In the genomic region with DNA sequence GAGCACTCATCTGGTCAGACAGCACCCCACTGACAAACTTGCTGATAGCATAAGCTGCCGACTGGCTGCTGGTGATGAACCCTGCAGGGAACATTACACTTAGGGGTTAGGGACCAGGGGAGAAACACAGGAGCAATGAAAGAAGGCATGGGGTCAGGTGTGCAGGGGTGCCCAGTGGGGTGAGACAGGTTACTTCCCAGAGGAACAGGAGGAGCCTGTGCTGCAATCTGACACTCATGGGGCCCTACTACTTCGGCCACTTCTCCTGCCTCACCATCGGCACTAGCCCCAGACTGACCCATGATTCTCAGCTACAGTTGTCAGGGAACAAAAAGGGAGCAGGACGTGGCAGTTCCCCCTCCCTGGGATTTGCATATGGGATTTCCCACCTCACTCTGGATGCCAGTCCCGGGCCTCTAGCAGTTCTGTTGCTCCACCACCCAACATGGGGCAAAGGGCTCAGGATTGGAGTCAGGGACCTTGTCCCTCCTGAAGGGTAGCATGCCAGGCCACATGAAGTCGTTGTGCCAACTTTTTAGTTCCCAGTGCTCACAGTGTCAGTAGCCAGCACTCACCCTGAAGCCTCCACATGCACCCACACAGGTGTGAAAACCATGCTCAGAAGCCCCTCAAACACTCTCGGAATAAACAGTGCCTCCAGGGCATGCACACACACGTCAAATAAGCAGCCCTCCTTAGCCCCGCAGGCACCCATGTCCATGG, we compare ENCODE assay signal across 11 cellular contexts. TPM values are rescaled to one million over a fixed set of nuclear protein-coding genes. Genes with fewer than 3 reads are reported as not detected.
A peak's percentile ranks its signal among the peaks of the same experiment; 100 is the strongest.
DNase-seq lines count a peak whose midpoint lies in the region; FAIRE-seq and TF ChIP-seq lines count a peak whose summit lies in the region.
"Had no signal": no experiment of that assay in that cellular context is flagged by ENCODE, and none has a peak within 500 bp of the region (broad histone marks: within the 10 kb centered on the region; RNA-seq: fewer than 3 reads in every experiment).

No MANE protein-coding gene starts in this region.

- H3K4me3 Mint-ChIP-seq in activated naive CD4-positive, alpha-beta T cell treated with anti-CD3 and anti-CD28 coated beads, Interleukin-2, amount 10 ng/mL, durations not matched to agents 7 days and 5 days: peak overlapping the region; percentile 63
- H3K4me3 Mint-ChIP-seq in activated naive CD4-positive, alpha-beta T cell treated with anti-CD3 and anti-CD28 coated beads for 36 hours: no peak overlapping the region
- peak overlapping the region; percentile 75 for H3K4me3 Mint-ChIP-seq in astrocyte (ENCODE audit: unreplicated experiment)

- H4K91ac ChIP-seq in mesenchymal stem cell (ENCODE audit: low read length): no peak overlapping the region

- CTCF ChIA-PET in activated naive CD4-positive, alpha-beta T cell treated with anti-CD3 and anti-CD28 coated beads, Interleukin-2, amount 10 ng/mL, durations not matched to agents 7 days and 5 days (lab: Charles Lee): interaction anchor here (1.2 to 1.5 kb wide), 2 partner anchors 9 to 20 kb away, joined by 3 read pairs; no protein-coding TSS in a partner anchor
- CTCF ChIA-PET in activated naive CD4-positive, alpha-beta T cell treated with anti-CD3 and anti-CD28 coated beads for 36 hours (lab: Charles Lee): no interaction called here

- H2AK5ac ChIP-seq in mesenchymal stem cell (ENCODE audit: low read length, severe bottlenecking): peak overlapping the region; percentile 98

- peak overlapping the region in 1 of 2 experiments; percentile 60 for H3K23ac ChIP-seq in mesenchymal stem cell (ENCODE audit: low read length in 2 of 2)

- H4K20me1 ChIP-seq in astrocyte (ENCODE audit: insufficient read depth, low read length): peaks cover 17% of the 10 kb centered on the region

- TF ChIP-seq EP300 in tibial nerve (IDR thresholded peaks at IDR 0.05): no peak

- FAIRE-seq in astrocyte (lab: Jason Lieb, UNC): no peak
- FAIRE-seq: islet of Langerhans had no signal

- TF ChIP-seq CTCF in astrocyte (IDR thresholded peaks at IDR 0.05; ENCODE audit: insufficient read depth, low read depth, low read length): no peak
- TF ChIP-seq CTCF in tibial nerve (IDR thresholded peaks at IDR 0.05): no peak

- no peak for TF ChIP-seq POLR2A in tibial nerve (IDR thresholded peaks at IDR 0.05)

- H4K8ac ChIP-seq in mesenchymal stem cell (ENCODE audit: low read length): no peak overlapping the region

- peak overlapping the region in 1 of 2 experiments; percentile 41 for H3K4ac ChIP-seq in mesenchymal stem cell (ENCODE audit: low read depth in 1 of 2, low read length in 2 of 2)

- no peak overlapping the region for H2BK120ac ChIP-seq in mesenchymal stem cell (ENCODE audit: low read depth, low read length)

- no peak overlapping the region for H3K18ac ChIP-seq in mesenchymal stem cell (ENCODE audit: low read depth in 1 of 2, low read length in 2 of 2)

- H2BK12ac ChIP-seq in mesenchymal stem cell (ENCODE audit: low read length in 2 of 2): peak overlapping the region in 1 of 2 experiments; percentile 60

- H3K4me1 Mint-ChIP-seq in activated naive CD4-positive, alpha-beta T cell treated with anti-CD3 and anti-CD28 coated beads, Interleukin-2, amount 10 ng/mL, durations not matched to agents 7 days and 5 days: peaks cover 36% of the 10 kb centered on the region
- peaks cover 36% of the 10 kb centered on the region for H3K4me1 Mint-ChIP-seq in activated naive CD4-positive, alpha-beta T cell treated with anti-CD3 and anti-CD28 coated beads for 36 hours (ENCODE audit: low read depth)
- H3K4me1 Mint-ChIP-seq in astrocyte (ENCODE audit: low read depth, unreplicated experiment): peaks cover 18% of the 10 kb centered on the region

- peak overlapping the region in 1 of 2 experiments; percentile 28 for H3K14ac ChIP-seq in mesenchymal stem cell (ENCODE audit: low read length in 2 of 2)

- H3K79me2 ChIP-seq in astrocyte (ENCODE audit: insufficient read depth, low read length): no peaks in the 10 kb centered on the region

- peaks cover 18% of the 10 kb centered on the region for H3K36me3 Mint-ChIP-seq in activated naive CD4-positive, alpha-beta T cell treated with anti-CD3 and anti-CD28 coated beads, Interleukin-2, amount 10 ng/mL, durations not matched to agents 7 days and 5 days
- H3K36me3 Mint-ChIP-seq in activated naive CD4-positive, alpha-beta T cell treated with anti-CD3 and anti-CD28 coated beads for 36 hours (ENCODE audit: low read depth): peaks cover 14% of the 10 kb centered on the region
- peaks cover 23% of the 10 kb centered on the region for H3K36me3 Mint-ChIP-seq in astrocyte (ENCODE audit: low read depth, unreplicated experiment)

- H3K79me1 ChIP-seq in mesenchymal stem cell (replicated peaks; ENCODE audit: low read length, poor library complexity, severe bottlenecking): peaks cover 32% of the 10 kb centered on the region

- no peak overlapping the region for H3K27ac Mint-ChIP-seq in activated naive CD4-positive, alpha-beta T cell treated with anti-CD3 and anti-CD28 coated beads, Interleukin-2, amount 10 ng/mL, durations not matched to agents 7 days and 5 days
- H3K27ac Mint-ChIP-seq in activated naive CD4-positive, alpha-beta T cell treated with anti-CD3 and anti-CD28 coated beads for 36 hours: no peak overlapping the region
- peak overlapping the region; percentile 75 for H3K27ac Mint-ChIP-seq in astrocyte (ENCODE audit: unreplicated experiment)

- H3K27me3 Mint-ChIP-seq in activated naive CD4-positive, alpha-beta T cell treated with anti-CD3 and anti-CD28 coated beads, Interleukin-2, amount 10 ng/mL, durations not matched to agents 7 days and 5 days: no peaks in the 10 kb centered on the region
- no peaks in the 10 kb centered on the region for H3K27me3 Mint-ChIP-seq in activated naive CD4-positive, alpha-beta T cell treated with anti-CD3 and anti-CD28 coated beads for 36 hours (ENCODE audit: low read depth)
- no peaks in the 10 kb centered on the region for H3K27me3 Mint-ChIP-seq in astrocyte (ENCODE audit: low read depth, unreplicated experiment)

- H3K27me3 ChIP-seq in astrocyte (ENCODE audit: insufficient read depth, low read length): no peaks in the 10 kb centered on the region
- no peaks in the 10 kb centered on the region for H3K27me3 ChIP-seq in mesenchymal stem cell (ENCODE audit: control insufficient read depth in 1 of 2, insufficient read depth in 1 of 2, low read length in 2 of 2)
- H3K27me3 ChIP-seq in tibial nerve: no peaks in the 10 kb centered on the region

- peaks cover 5% of the 10 kb centered on the region for H3K4me1 ChIP-seq in astrocyte (ENCODE audit: insufficient read depth, low read length)
- peaks cover 41% of the 10 kb centered on the region for H3K4me1 ChIP-seq in mesenchymal stem cell (ENCODE audit: control insufficient read depth, insufficient read depth, low read depth, low read length)
- H3K4me1 ChIP-seq in tibial nerve: peaks cover 0 to 57% (median 19%) of the 10 kb centered on the region in 4 donors

- peak overlapping the region; percentile 24 for H2BK5ac ChIP-seq in mesenchymal stem cell (ENCODE audit: low read depth, low read length, poor library complexity, severe bottlenecking)

- H3K4me3 ChIP-seq in astrocyte (ENCODE audit: insufficient read depth, low read depth, low read length) (no peak overlapping the region), mesenchymal stem cell (ENCODE audit: insufficient read depth in 1 of 2, low read depth in 1 of 2, low read length in 2 of 2) (peak overlapping the region in 1 of 2 experiments; percentile 21), tibial nerve (peak overlapping the region in 2 of 4 donors; percentile 19 to 85)

- whole genome bisulfite sequencing in mesenchymal stem cell: 84% methylated on average over 9 of the region's 9 CpGs
- WGBS in tibial nerve, 2 donors: 60 to 61% methylated on average over 8 to 9 of the region's 9 CpGs

- H2AFZ ChIP-seq in astrocyte (ENCODE audit: low read depth, low read length) (no peak overlapping the region), mesenchymal stem cell (ENCODE audit: low read depth, low read length) (no peak overlapping the region)

- no peak for DNase-seq in activated naive CD4-positive, alpha-beta T cell treated with anti-CD3 and anti-CD28 coated beads, Interleukin-2, amount 10 ng/mL, durations not matched to agents 7 days and 5 days
- no peak for DNase-seq in activated naive CD4-positive, alpha-beta T cell treated with anti-CD3 and anti-CD28 coated beads for 36 hours
- DNase-seq in astrocyte (ENCODE audit: low read depth): no peak
- no peak for DNase-seq in mesenchymal stem cell
- DNase-seq in tibial nerve (ENCODE audit: low spot score in 2 of 2): no peak
- DNase-seq in NCI-H446 treated with DMSO at 0.1 percent for 48 hours (lab: John Stamatoyannopoulos, UW): no peak
- DNase-seq in cerebellar cortex (ENCODE audit: low spot score): no peak
- no peak for DNase-seq in ureter (ENCODE audit: low spot score)
- DNase-seq: activated gamma-delta T cell treated with Interleukin-2 at 50 U/mL for 16 hours, NCI-H524 treated with DMSO at 0.1 percent for 48 hours had no signal

- no peak overlapping the region for H2BK15ac ChIP-seq in mesenchymal stem cell (ENCODE audit: low read depth, poor library complexity, severe bottlenecking)

- H3K9me3 Mint-ChIP-seq in activated naive CD4-positive, alpha-beta T cell treated with anti-CD3 and anti-CD28 coated beads, Interleukin-2, amount 10 ng/mL, durations not matched to agents 7 days and 5 days: no peaks in the 10 kb centered on the region
- no peaks in the 10 kb centered on the region for H3K9me3 Mint-ChIP-seq in activated naive CD4-positive, alpha-beta T cell treated with anti-CD3 and anti-CD28 coated beads for 36 hours
- no peaks in the 10 kb centered on the region for H3K9me3 Mint-ChIP-seq in astrocyte (ENCODE audit: unreplicated experiment)

- H3K4me2 ChIP-seq in astrocyte (ENCODE audit: low read length) (no peak overlapping the region), mesenchymal stem cell (ENCODE audit: low read length, poor library complexity, severe bottlenecking) (peak overlapping the region; percentile 88)

- intact Hi-C loops in activated naive CD4-positive, alpha-beta T cell treated with anti-CD3 and anti-CD28 coated beads for 36 hours (cut with micrococcal nuclease): no loop called here

- no peaks in the 10 kb centered on the region for H3K9me3 ChIP-seq in astrocyte (ENCODE audit: insufficient read depth, low read depth, low read length)
- H3K9me3 ChIP-seq in mesenchymal stem cell (ENCODE audit: control insufficient read depth, low read length): no peaks in the 10 kb centered on the region
- H3K9me3 ChIP-seq in tibial nerve: no peaks in the 10 kb centered on the region

- H3K27ac ChIP-seq in astrocyte (ENCODE audit: low read depth, low read length): no peak overlapping the region
- H3K27ac ChIP-seq in mesenchymal stem cell (ENCODE audit: low read length, poor library complexity, severe bottlenecking): peak overlapping the region; percentile 93
- peak overlapping the region in 3 of 4 donors; percentile 89 to 96 (median 94) for H3K27ac ChIP-seq in tibial nerve

- H3K9ac ChIP-seq in astrocyte (ENCODE audit: low read length) (no peak overlapping the region), mesenchymal stem cell (ENCODE audit: low read length) (no peak overlapping the region)

- H3K36me3 ChIP-seq in astrocyte (ENCODE audit: insufficient read depth, low read length): peaks cover 2% of the 10 kb centered on the region
- H3K36me3 ChIP-seq in mesenchymal stem cell (ENCODE audit: control insufficient read depth in 1 of 2, insufficient read depth in 2 of 2, low read depth in 1 of 2, low read length in 2 of 2): peaks cover 34 to 43% of the 10 kb centered on the region in 2 experiments
- H3K36me3 ChIP-seq in tibial nerve: peaks cover 0 to 37% (median 0%) of the 10 kb centered on the region in 3 donors

RNA-seq across cellular contexts. Expression of gene SLC37A4, which starts 2.2 kb away (rescaled TPM):
- 10 to 100 TPM; 28.3 to 30.3 TPM for total RNA-seq in activated naive CD4-positive, alpha-beta T cell treated with anti-CD3 and anti-CD28 coated beads for 36 hours
- total RNA-seq in astrocyte: 8.7 and 11.7 TPM in 2 replicates
- 6.8 TPM for polyA plus RNA-seq in mesenchymal stem cell (2013, experiment 1 of 2)
- 7.2 TPM for polyA plus RNA-seq in mesenchymal stem cell (2013, experiment 2 of 2)
- 10 to 100 TPM; 24.6 to 32.2 (median 29.2) TPM for total RNA-seq in tibial nerve
- 16.9 TPM for total RNA-seq in ureter

RNA-seq across cellular contexts. Expression of gene TRAPPC4, which starts 9.9 kb away (rescaled TPM):
- 10 to 100 TPM; 66.4 to 69.9 TPM for total RNA-seq in activated naive CD4-positive, alpha-beta T cell treated with anti-CD3 and anti-CD28 coated beads for 36 hours
- total RNA-seq in astrocyte: 88.3 and 88.6 TPM in 2 replicates
- 76.7 TPM for polyA plus RNA-seq in mesenchymal stem cell (2013, experiment 1 of 2)
- 77.1 TPM for polyA plus RNA-seq in mesenchymal stem cell (2013, experiment 2 of 2)
- total RNA-seq in tibial nerve: 10 to 100 TPM; 64.7 to 92.0 (median 81.8) TPM
- total RNA-seq in ureter: 72.4 TPM

RNA-seq across cellular contexts. Expression of gene RPS25, which starts 10.4 kb away (rescaled TPM):
- 1,000 to 10,000 TPM; 2,183 to 2,206 TPM for total RNA-seq in activated naive CD4-positive, alpha-beta T cell treated with anti-CD3 and anti-CD28 coated beads for 36 hours
- total RNA-seq in astrocyte: 643 and 750 TPM in 2 replicates
- 1,955 TPM for polyA plus RNA-seq in mesenchymal stem cell (2013, experiment 1 of 2)
- 1,914 TPM for polyA plus RNA-seq in mesenchymal stem cell (2013, experiment 2 of 2)
- 1,000 to 10,000 TPM; 1,034 to 1,871 (median 1,524) TPM for total RNA-seq in tibial nerve
- 1,353 TPM for total RNA-seq in ureter

RNA-seq across cellular contexts. Expression of gene HYOU1, which starts 28.5 kb away (rescaled TPM):
- total RNA-seq in activated naive CD4-positive, alpha-beta T cell treated with anti-CD3 and anti-CD28 coated beads for 36 hours: 100 to 1,000 TPM; 108 to 116 TPM
- 282 and 293 TPM in 2 replicates for total RNA-seq in astrocyte
- polyA plus RNA-seq in mesenchymal stem cell (2013, experiment 1 of 2): 118 TPM
- polyA plus RNA-seq in mesenchymal stem cell (2013, experiment 2 of 2): 124 TPM
- total RNA-seq in tibial nerve: 100 to 1,000 TPM in 1 of 4 donors, 10 to 100 TPM in 3; 78.1 to 102 (median 91.3) TPM
- total RNA-seq in ureter: 162 TPM

RNA-seq across cellular contexts. Expression of gene CENATAC, which starts 30.6 kb away (rescaled TPM):
- 10 to 100 TPM; 17.4 to 18.0 TPM for total RNA-seq in activated naive CD4-positive, alpha-beta T cell treated with anti-CD3 and anti-CD28 coated beads for 36 hours
- total RNA-seq in astrocyte (15.6 and 25.4 TPM in 2 replicates), tibial nerve (100 to 1,000 TPM in 1 of 4 donors, 10 to 100 TPM in 3; 77.3 to 158 (median 88.0) TPM), ureter (51.6 TPM)
- 11.0 TPM for polyA plus RNA-seq in mesenchymal stem cell (2013, experiment 1 of 2)
- polyA plus RNA-seq in mesenchymal stem cell (2013, experiment 2 of 2): 10.0 TPM
